In genomic region chr3:122926322-122926721, GRCh38 we compare ENCODE assay signal across 19 cellular contexts.
"Had no signal": no experiment of that assay in that cellular context is flagged by ENCODE, and none has a peak within 500 bp of the region (broad histone marks: within the 10 kb centered on the region; RNA-seq: fewer than 3 reads in every experiment).

No MANE protein-coding gene starts in this region.

- H3K4me1 Mint-ChIP-seq: memory B cell; natural killer cell; stimulated activated effector memory CD8-positive, alpha-beta T cell treated with anti-CD3 and anti-CD28 coated beads, Interleukin-12 subunit alpha, Interleukin-12 subunit beta, amount 100 ng/mL, for 72 hours had no signal

- DNase-seq: cortex of kidney; effector memory CD8-positive, alpha-beta T cell; natural killer cell; right lobe of liver; stimulated activated CD4-positive, alpha-beta T cell treated with anti-CD3 and anti-CD28 coated beads, Interleukin-2, amount 100 ng/mL, for 24 hours; stimulated activated CD4-positive, alpha-beta T cell treated with anti-CD3 and anti-CD28 coated beads, Interleukin-4, amount 100 ng/mL, for 24 hours; stimulated activated naive CD4-positive, alpha-beta T cell treated with Interleukin-2 at 50 U/mL for 16 hours; stomach; testis; uterus had no signal

- H3K9me3 ChIP-seq: right lobe of liver, stomach, testis, tibial artery, uterus had no signal

- H3K27me3 ChIP-seq: right lobe of liver, testis, uterus had no signal

- H3K4me3 Mint-ChIP-seq: effector memory CD8-positive, alpha-beta T cell; memory B cell; natural killer cell; stimulated activated effector memory CD8-positive, alpha-beta T cell treated with anti-CD3 and anti-CD28 coated beads, Interleukin-12 subunit alpha, Interleukin-12 subunit beta, amount 100 ng/mL, for 72 hours; type B pancreatic cell had no signal

- H3K4me1 ChIP-seq: parathyroid adenoma, tibial artery, uterus had no signal

- H3K27ac Mint-ChIP-seq: effector memory CD8-positive, alpha-beta T cell; memory B cell; natural killer cell; progenitor cell of endocrine pancreas; stimulated activated effector memory CD8-positive, alpha-beta T cell treated with anti-CD3 and anti-CD28 coated beads, Interleukin-12 subunit alpha, Interleukin-12 subunit beta, amount 100 ng/mL, for 72 hours; type B pancreatic cell had no signal

- ATAC-seq: effector memory CD8-positive, alpha-beta T cell; left lobe of liver; natural killer cell; right lobe of liver; stimulated activated effector memory CD8-positive, alpha-beta T cell treated with anti-CD3 and anti-CD28 coated beads, Interleukin-12 subunit alpha, Interleukin-12 subunit beta, amount 100 ng/mL, for 72 hours had no signal

- H3K9ac ChIP-seq: parathyroid adenoma had no signal

- H3K4me3 ChIP-seq: lung, right lobe of liver, smooth muscle cell, stomach, testis, tibial artery, uterus had no signal

- H3K9me3 Mint-ChIP-seq: effector memory CD8-positive, alpha-beta T cell; memory B cell; natural killer cell; stimulated activated effector memory CD8-positive, alpha-beta T cell treated with anti-CD3 and anti-CD28 coated beads, Interleukin-12 subunit alpha, Interleukin-12 subunit beta, amount 100 ng/mL, for 72 hours; type B pancreatic cell had no signal

- H3K36me3 Mint-ChIP-seq: memory B cell; natural killer cell; stimulated activated effector memory CD8-positive, alpha-beta T cell treated with anti-CD3 and anti-CD28 coated beads, Interleukin-12 subunit alpha, Interleukin-12 subunit beta, amount 100 ng/mL, for 72 hours; type B pancreatic cell had no signal

- H3K36me3 ChIP-seq: right lobe of liver, stomach, tibial artery, uterus had no signal

- H3K27ac ChIP-seq: parathyroid adenoma, right lobe of liver, stomach, testis, tibial artery, uterus had no signal
